Comparison of ENCODE assay signal across 1 cellular context in the genomic region with DNA sequence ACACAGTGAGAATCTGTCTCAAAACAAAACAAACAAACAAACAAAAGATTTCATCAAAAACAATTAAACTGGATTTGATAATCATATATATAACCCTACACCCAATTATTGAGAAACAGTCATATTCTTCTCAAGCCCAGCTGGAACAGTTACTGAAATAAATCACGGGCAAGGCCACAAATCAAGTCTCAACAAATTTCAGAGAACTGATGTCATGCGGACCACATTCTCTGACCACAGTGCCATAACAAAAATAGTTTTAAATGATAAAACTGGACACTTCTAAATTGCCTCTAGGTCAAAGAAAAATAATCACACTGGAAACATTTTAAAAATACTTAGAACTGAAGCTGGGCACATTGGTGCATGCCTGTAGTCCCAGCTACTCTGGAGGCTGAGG.
A peak's percentile ranks its signal among the peaks of the same experiment; 100 is the strongest.
TF ChIP-seq lines count a peak whose summit lies in the region.

No MANE protein-coding gene starts in this region.

TF ChIP-seq in GM12878, 131 proteins besides CTCF, POLR2A, EP300 and RAD21 (continues in another document):
- TF ChIP-seq NFXL1 (IDR thresholded peaks at IDR 0.05; ENCODE audit: borderline replicate concordance) (no peak), BMI1 (IDR thresholded peaks at IDR 0.05; ENCODE audit: borderline replicate concordance) (no peak), GABPA (IDR thresholded peaks at IDR 0.05; ENCODE audit: low read depth) (peak; percentile 58; the same call in 1 of the 2 replicates), CBFB (IDR thresholded peaks at IDR 0.05; ENCODE audit: low read depth) (peak; percentile 89), RB1 (IDR thresholded peaks at IDR 0.05; ENCODE audit: borderline replicate concordance) (no peak), NR2C2 (IDR thresholded peaks at IDR 0.05; ENCODE audit: borderline replicate concordance, control insufficient read depth, insufficient read length, low read depth) (no peak), ZNF207 (IDR thresholded peaks at IDR 0.05; ENCODE audit: borderline replicate concordance) (no peak), RELA (IDR thresholded peaks at IDR 0.05; ENCODE audit: borderline replicate concordance, partially characterized antibody) (no peak), CREM (IDR thresholded peaks at IDR 0.05; ENCODE audit: low read depth) (peak; percentile 84), PAX8 (IDR thresholded peaks at IDR 0.05) (no peak), RUNX3 (IDR thresholded peaks at IDR 0.05; ENCODE audit: low read length) (peak; percentile 98), ZNF384 (IDR thresholded peaks at IDR 0.05; ENCODE audit: borderline replicate concordance, low read depth, low read length) (no peak), BHLHE40 (IDR thresholded peaks at IDR 0.05; ENCODE audit: borderline replicate concordance in 1 of 2, low read depth in 2 of 2, low read length in 1 of 2) (peak; percentile 29 to 48; a peak in 1 of 4 replicates), SP1 (IDR thresholded peaks at IDR 0.05; ENCODE audit: low read depth, low read length) (peak; percentile 25), BACH1 (IDR thresholded peaks at IDR 0.05; ENCODE audit: borderline replicate concordance) (no peak), PAX5 (IDR thresholded peaks at IDR 0.05; ENCODE audit: borderline replicate concordance, low read depth, low read length) (peak; percentile 71), BRCA1 (IDR thresholded peaks at IDR 0.05; ENCODE audit: low read depth, low read length) (no peak), PML (IDR thresholded peaks at IDR 0.05; ENCODE audit: low read length) (peak; percentile 34; the same call in 1 of the 2 replicates), MXI1 (IDR thresholded peaks at IDR 0.05; ENCODE audit: low read depth, low read length) (no peak), SUPT20H (IDR thresholded peaks at IDR 0.05; ENCODE audit: borderline replicate concordance, control insufficient read depth, low read depth, low read length) (no peak), IRF4 (IDR thresholded peaks at IDR 0.05; ENCODE audit: low read depth, low read length) (peak; percentile 55; the same call in 1 of the 2 replicates), MTA2 (IDR thresholded peaks at IDR 0.05; ENCODE audit: low read depth) (peak; percentile 83), NBN (IDR thresholded peaks at IDR 0.05) (no peak), CHD4 (IDR thresholded peaks at IDR 0.05) (no peak), CEBPB (IDR thresholded peaks at IDR 0.05; ENCODE audit: borderline replicate concordance in 1 of 2, low read depth in 2 of 2, low read length in 2 of 2) (no peak; a peak in 1 of 4 replicates), JUND (IDR thresholded peaks at IDR 0.05; ENCODE audit: low read depth, low read length) (no peak), MEF2A (IDR thresholded peaks at IDR 0.05; ENCODE audit: insufficient read depth, low read depth, low read length) (peak; percentile 81), STAT3 (IDR thresholded peaks at IDR 0.05; ENCODE audit: low read depth, low read length) (no peak), MYB (IDR thresholded peaks at IDR 0.05; ENCODE audit: borderline replicate concordance, low read depth, low read length) (no peak), TCF3 (IDR thresholded peaks at IDR 0.05; ENCODE audit: borderline replicate concordance, insufficient read depth, low read depth, low read length) (0 out of 2 replicates have a peak, but pooled peaks have one; percentile 33), IKZF2 (IDR thresholded peaks at IDR 0.05) (peak; percentile 40 to 44; a peak in 2 of 4 replicates), RAD51 (IDR thresholded peaks at IDR 0.05) (no peak), ZBED1 (IDR thresholded peaks at IDR 0.05; ENCODE audit: borderline replicate concordance) (peak; percentile 86; the same call in 1 of the 2 replicates), SREBF2 (IDR thresholded peaks at IDR 0.05; ENCODE audit: low read length) (no peak), IKZF1 (conservative IDR thresholded peaks at IDR 0.05) (no peak; the same call in 1 of the 2 replicates), ATF7 (IDR thresholded peaks at IDR 0.05; ENCODE audit: low read depth) (peak; percentile 73), MTA3 (IDR thresholded peaks at IDR 0.05; ENCODE audit: borderline replicate concordance, low read length) (peak; percentile 74; the same call in 1 of the 2 replicates), HDAC2 (IDR thresholded peaks at IDR 0.05) (no peak)
- TF ChIP-seq, protein P1, sequence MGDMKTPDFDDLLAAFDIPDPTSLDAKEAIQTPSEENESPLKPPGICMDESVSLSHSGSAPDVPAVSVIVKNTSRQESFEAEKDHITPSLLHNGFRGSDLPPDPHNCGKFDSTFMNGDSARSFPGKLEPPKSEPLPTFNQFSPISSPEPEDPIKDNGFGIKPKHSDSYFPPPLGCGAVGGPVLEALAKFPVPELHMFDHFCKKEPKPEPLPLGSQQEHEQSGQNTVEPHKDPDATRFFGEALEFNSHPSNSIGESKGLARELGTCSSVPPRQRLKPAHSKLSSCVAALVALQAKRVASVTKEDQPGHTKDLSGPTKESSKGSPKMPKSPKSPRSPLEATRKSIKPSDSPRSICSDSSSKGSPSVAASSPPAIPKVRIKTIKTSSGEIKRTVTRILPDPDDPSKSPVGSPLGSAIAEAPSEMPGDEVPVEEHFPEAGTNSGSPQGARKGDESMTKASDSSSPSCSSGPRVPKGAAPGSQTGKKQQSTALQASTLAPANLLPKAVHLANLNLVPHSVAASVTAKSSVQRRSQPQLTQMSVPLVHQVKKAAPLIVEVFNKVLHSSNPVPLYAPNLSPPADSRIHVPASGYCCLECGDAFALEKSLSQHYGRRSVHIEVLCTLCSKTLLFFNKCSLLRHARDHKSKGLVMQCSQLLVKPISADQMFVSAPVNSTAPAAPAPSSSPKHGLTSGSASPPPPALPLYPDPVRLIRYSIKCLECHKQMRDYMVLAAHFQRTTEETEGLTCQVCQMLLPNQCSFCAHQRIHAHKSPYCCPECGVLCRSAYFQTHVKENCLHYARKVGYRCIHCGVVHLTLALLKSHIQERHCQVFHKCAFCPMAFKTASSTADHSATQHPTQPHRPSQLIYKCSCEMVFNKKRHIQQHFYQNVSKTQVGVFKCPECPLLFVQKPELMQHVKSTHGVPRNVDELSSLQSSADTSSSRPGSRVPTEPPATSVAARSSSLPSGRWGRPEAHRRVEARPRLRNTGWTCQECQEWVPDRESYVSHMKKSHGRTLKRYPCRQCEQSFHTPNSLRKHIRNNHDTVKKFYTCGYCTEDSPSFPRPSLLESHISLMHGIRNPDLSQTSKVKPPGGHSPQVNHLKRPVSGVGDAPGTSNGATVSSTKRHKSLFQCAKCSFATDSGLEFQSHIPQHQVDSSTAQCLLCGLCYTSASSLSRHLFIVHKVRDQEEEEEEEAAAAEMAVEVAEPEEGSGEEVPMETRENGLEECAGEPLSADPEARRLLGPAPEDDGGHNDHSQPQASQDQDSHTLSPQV (IDR thresholded peaks at IDR 0.05) = no peak
- TF ChIP-seq, protein P2, sequence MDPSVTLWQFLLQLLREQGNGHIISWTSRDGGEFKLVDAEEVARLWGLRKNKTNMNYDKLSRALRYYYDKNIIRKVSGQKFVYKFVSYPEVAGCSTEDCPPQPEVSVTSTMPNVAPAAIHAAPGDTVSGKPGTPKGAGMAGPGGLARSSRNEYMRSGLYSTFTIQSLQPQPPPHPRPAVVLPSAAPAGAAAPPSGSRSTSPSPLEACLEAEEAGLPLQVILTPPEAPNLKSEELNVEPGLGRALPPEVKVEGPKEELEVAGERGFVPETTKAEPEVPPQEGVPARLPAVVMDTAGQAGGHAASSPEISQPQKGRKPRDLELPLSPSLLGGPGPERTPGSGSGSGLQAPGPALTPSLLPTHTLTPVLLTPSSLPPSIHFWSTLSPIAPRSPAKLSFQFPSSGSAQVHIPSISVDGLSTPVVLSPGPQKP (IDR thresholded peaks at IDR 0.05; ENCODE audit: low read depth, low read length) = no peak
- TF ChIP-seq, protein P3, sequence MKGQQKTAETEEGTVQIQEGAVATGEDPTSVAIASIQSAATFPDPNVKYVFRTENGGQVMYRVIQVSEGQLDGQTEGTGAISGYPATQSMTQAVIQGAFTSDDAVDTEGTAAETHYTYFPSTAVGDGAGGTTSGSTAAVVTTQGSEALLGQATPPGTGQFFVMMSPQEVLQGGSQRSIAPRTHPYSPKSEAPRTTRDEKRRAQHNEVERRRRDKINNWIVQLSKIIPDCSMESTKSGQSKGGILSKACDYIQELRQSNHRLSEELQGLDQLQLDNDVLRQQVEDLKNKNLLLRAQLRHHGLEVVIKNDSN (IDR thresholded peaks at IDR 0.05; ENCODE audit: borderline replicate concordance, extremely low read length, insufficient read depth, low read depth, low read length) = no peak
- TF ChIP-seq, protein P4, sequence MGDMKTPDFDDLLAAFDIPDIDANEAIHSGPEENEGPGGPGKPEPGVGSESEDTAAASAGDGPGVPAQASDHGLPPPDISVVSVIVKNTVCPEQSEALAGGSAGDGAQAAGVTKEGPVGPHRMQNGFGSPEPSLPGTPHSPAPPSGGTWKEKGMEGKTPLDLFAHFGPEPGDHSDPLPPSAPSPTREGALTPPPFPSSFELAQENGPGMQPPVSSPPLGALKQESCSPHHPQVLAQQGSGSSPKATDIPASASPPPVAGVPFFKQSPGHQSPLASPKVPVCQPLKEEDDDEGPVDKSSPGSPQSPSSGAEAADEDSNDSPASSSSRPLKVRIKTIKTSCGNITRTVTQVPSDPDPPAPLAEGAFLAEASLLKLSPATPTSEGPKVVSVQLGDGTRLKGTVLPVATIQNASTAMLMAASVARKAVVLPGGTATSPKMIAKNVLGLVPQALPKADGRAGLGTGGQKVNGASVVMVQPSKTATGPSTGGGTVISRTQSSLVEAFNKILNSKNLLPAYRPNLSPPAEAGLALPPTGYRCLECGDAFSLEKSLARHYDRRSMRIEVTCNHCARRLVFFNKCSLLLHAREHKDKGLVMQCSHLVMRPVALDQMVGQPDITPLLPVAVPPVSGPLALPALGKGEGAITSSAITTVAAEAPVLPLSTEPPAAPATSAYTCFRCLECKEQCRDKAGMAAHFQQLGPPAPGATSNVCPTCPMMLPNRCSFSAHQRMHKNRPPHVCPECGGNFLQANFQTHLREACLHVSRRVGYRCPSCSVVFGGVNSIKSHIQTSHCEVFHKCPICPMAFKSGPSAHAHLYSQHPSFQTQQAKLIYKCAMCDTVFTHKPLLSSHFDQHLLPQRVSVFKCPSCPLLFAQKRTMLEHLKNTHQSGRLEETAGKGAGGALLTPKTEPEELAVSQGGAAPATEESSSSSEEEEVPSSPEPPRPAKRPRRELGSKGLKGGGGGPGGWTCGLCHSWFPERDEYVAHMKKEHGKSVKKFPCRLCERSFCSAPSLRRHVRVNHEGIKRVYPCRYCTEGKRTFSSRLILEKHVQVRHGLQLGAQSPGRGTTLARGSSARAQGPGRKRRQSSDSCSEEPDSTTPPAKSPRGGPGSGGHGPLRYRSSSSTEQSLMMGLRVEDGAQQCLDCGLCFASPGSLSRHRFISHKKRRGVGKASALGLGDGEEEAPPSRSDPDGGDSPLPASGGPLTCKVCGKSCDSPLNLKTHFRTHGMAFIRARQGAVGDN (IDR thresholded peaks at IDR 0.05) = no peak
- TF ChIP-seq, protein P5, sequence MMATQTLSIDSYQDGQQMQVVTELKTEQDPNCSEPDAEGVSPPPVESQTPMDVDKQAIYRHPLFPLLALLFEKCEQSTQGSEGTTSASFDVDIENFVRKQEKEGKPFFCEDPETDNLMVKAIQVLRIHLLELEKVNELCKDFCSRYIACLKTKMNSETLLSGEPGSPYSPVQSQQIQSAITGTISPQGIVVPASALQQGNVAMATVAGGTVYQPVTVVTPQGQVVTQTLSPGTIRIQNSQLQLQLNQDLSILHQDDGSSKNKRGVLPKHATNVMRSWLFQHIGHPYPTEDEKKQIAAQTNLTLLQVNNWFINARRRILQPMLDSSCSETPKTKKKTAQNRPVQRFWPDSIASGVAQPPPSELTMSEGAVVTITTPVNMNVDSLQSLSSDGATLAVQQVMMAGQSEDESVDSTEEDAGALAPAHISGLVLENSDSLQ (IDR thresholded peaks at IDR 0.05) = no peak
- TF ChIP-seq, protein P6, sequence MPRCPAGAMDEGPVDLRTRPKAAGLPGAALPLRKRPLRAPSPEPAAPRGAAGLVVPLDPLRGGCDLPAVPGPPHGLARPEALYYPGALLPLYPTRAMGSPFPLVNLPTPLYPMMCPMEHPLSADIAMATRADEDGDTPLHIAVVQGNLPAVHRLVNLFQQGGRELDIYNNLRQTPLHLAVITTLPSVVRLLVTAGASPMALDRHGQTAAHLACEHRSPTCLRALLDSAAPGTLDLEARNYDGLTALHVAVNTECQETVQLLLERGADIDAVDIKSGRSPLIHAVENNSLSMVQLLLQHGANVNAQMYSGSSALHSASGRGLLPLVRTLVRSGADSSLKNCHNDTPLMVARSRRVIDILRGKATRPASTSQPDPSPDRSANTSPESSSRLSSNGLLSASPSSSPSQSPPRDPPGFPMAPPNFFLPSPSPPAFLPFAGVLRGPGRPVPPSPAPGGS (IDR thresholded peaks at IDR 0.05; ENCODE audit: borderline replicate concordance, insufficient read depth, low read depth, low read length, poor library complexity, severe bottlenecking) = peak; percentile 61
- TF ChIP-seq, protein P7, sequence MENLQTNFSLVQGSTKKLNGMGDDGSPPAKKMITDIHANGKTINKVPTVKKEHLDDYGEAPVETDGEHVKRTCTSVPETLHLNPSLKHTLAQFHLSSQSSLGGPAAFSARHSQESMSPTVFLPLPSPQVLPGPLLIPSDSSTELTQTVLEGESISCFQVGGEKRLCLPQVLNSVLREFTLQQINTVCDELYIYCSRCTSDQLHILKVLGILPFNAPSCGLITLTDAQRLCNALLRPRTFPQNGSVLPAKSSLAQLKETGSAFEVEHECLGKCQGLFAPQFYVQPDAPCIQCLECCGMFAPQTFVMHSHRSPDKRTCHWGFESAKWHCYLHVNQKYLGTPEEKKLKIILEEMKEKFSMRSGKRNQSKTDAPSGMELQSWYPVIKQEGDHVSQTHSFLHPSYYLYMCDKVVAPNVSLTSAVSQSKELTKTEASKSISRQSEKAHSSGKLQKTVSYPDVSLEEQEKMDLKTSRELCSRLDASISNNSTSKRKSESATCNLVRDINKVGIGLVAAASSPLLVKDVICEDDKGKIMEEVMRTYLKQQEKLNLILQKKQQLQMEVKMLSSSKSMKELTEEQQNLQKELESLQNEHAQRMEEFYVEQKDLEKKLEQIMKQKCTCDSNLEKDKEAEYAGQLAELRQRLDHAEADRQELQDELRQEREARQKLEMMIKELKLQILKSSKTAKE (IDR thresholded peaks at IDR 0.05; ENCODE audit: low read depth, poor library complexity, severe bottlenecking) = peak; percentile 60
- TF ChIP-seq, protein P8, sequence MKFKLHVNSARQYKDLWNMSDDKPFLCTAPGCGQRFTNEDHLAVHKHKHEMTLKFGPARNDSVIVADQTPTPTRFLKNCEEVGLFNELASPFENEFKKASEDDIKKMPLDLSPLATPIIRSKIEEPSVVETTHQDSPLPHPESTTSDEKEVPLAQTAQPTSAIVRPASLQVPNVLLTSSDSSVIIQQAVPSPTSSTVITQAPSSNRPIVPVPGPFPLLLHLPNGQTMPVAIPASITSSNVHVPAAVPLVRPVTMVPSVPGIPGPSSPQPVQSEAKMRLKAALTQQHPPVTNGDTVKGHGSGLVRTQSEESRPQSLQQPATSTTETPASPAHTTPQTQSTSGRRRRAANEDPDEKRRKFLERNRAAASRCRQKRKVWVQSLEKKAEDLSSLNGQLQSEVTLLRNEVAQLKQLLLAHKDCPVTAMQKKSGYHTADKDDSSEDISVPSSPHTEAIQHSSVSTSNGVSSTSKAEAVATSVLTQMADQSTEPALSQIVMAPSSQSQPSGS (IDR thresholded peaks at IDR 0.05; ENCODE audit: low read length) = peak; percentile 94
- TF ChIP-seq, protein P9, sequence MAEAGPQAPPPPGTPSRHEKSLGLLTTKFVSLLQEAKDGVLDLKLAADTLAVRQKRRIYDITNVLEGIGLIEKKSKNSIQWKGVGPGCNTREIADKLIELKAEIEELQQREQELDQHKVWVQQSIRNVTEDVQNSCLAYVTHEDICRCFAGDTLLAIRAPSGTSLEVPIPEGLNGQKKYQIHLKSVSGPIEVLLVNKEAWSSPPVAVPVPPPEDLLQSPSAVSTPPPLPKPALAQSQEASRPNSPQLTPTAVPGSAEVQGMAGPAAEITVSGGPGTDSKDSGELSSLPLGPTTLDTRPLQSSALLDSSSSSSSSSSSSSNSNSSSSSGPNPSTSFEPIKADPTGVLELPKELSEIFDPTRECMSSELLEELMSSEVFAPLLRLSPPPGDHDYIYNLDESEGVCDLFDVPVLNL (IDR thresholded peaks at IDR 0.05; ENCODE audit: low read depth, low read length) = no peak
